11 cellular contexts compared by ENCODE assay signal in the genomic region with DNA sequence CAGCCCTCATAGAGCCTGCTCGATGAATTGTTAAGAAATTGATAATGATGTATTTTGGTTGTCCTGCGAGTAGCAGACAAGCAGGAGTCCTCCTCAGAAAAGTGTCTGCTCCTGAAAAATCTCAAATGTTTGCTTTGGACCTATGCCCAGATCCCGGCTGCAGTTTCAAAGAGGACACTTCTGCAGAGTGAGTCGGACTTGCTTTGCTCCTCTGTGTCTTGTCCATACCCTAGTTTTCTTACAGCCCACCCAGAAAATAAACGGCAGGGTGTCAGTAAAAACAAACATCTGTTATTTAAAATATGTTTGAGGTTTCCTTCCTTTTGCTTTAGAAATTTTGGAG. TPM values are rescaled to one million over a fixed set of nuclear protein-coding genes. Genes with fewer than 3 reads are reported as not detected.
DNase-seq lines count a peak whose midpoint lies in the region; ATAC-seq, FAIRE-seq and TF ChIP-seq lines count a peak whose summit lies in the region.
"Had no signal": no experiment of that assay in that cellular context is flagged by ENCODE, and none has a peak within 500 bp of the region (broad histone marks: within the 10 kb centered on the region; RNA-seq: fewer than 3 reads in every experiment).

No MANE protein-coding gene starts in this region.

- peak overlapping the region; percentile 92 for H3K4me3 Mint-ChIP-seq in activated T-helper 17 cell treated with anti-CD3 and anti-CD28 coated beads, Interleukin-2, amount 50 U/mL, for 72 hours

- H3K9me3 ChIP-seq in left lung, result no peaks in the 10 kb centered on the region

- peaks cover 0 to 28% of the 10 kb centered on the region in 2 donors for H3K27me3 ChIP-seq in left lung

- no peaks in the 10 kb centered on the region for H3K9me3 Mint-ChIP-seq in activated T-helper 17 cell treated with anti-CD3 and anti-CD28 coated beads, Interleukin-2, amount 50 U/mL, for 72 hours

- peaks cover 56% of the 10 kb centered on the region for H3K36me3 Mint-ChIP-seq in activated T-helper 17 cell treated with anti-CD3 and anti-CD28 coated beads, Interleukin-2, amount 50 U/mL, for 72 hours (ENCODE audit: low read depth)

- peak; percentile 34; the same call in 1 of the 2 replicates for TF ChIP-seq POLR2A in H54 (IDR thresholded peaks at IDR 0.05; ENCODE audit: low read depth, low read length)

- intact Hi-C loops in left lung (cut with DNase I), result loop anchor here in 1 of 2 donors (10.0 kb wide), 1 partner anchor 56 kb away; no protein-coding TSS in a partner anchor

- TF ChIP-seq CTCF in left lung (IDR thresholded peaks at IDR 0.05) (no peak), D721Med (IDR thresholded peaks at IDR 0.05; ENCODE audit: insufficient read depth, missing control alignments) (no peak)

- no peak for ATAC-seq in activated T-helper 17 cell treated with anti-CD3 and anti-CD28 coated beads, Interleukin-2, amount 50 U/mL, for 72 hours (replicated peaks)
- no peak for ATAC-seq in left lung
- ATAC-seq in GM18867 (IDR thresholded peaks at IDR 0.05; ENCODE audit: unreplicated experiment), result no peak
- ATAC-seq: GM12878 had no signal

- FAIRE-seq in H54 (lab: Jason Lieb, UNC) (no peak), D721Med (lab: Jason Lieb, UNC) (no peak)
- FAIRE-seq: GM12878, islet of Langerhans had no signal

- H3K27me3 Mint-ChIP-seq in activated T-helper 17 cell treated with anti-CD3 and anti-CD28 coated beads, Interleukin-2, amount 50 U/mL, for 72 hours, result no peaks in the 10 kb centered on the region

- peaks cover 55% of the 10 kb centered on the region for H3K4me1 Mint-ChIP-seq in activated T-helper 17 cell treated with anti-CD3 and anti-CD28 coated beads, Interleukin-2, amount 50 U/mL, for 72 hours

- H3K27ac Mint-ChIP-seq in activated T-helper 17 cell treated with anti-CD3 and anti-CD28 coated beads, Interleukin-2, amount 50 U/mL, for 72 hours, result no peak overlapping the region

- peak overlapping the region; percentile 98 for H3K27ac ChIP-seq in left lung

- peaks cover 41 to 81% of the 10 kb centered on the region in 2 donors for H3K4me1 ChIP-seq in left lung

- DNase-seq in ACHN (peak; percentile 73), H54 (ENCODE audit: insufficient read length, low spot score) (no peak), left lung (no peak), D721Med (ENCODE audit: insufficient read length, low spot score) (no peak), NOMO-1 (lab: John Stamatoyannopoulos, UW; ENCODE audit: unreplicated experiment in 2 of 2) (no peak)
- DNase-seq in central memory CD4-positive, alpha-beta T cell, result no peak
- DNase-seq: T-helper 1 cell had no signal

- in situ Hi-C loops in ACHN (cut with HindIII; ENCODE audit: low pct_ligation_motif_present, low pct_unique_long_range_greater_than_20kb, low sequenced_read_pairs), result no loop called here

- peak overlapping the region; percentile 79 to 84 for H3K4me3 ChIP-seq in left lung
- H3K4me3 ChIP-seq: GM12878 had no signal

- peaks cover under 1 to 10% of the 10 kb centered on the region in 2 donors for H3K36me3 ChIP-seq in left lung

RNA-seq across cellular contexts. Expression of gene S100A10, which starts 2.8 kb away (rescaled TPM):
- 100 to 1,000 TPM; 181 to 377 TPM for total RNA-seq in activated T-helper 17 cell treated with anti-CD3 and anti-CD28 coated beads, Interleukin-2, amount 50 U/mL, for 72 hours
- 1,000 to 10,000 TPM; 1,069 to 1,250 TPM for total RNA-seq in left lung

RNA-seq across cellular contexts. Expression of gene S100A11, which starts 46.0 kb away (rescaled TPM):
- total RNA-seq in activated T-helper 17 cell treated with anti-CD3 and anti-CD28 coated beads, Interleukin-2, amount 50 U/mL, for 72 hours, result 100 to 1,000 TPM; 230 to 302 TPM
- 100 to 1,000 TPM; 671 to 868 TPM for total RNA-seq in left lung
